In genomic region chr1:17188889-17189631, GRCh38 we compare ENCODE assay signal across 28 cellular contexts. TPM values are rescaled to one million over a fixed set of nuclear protein-coding genes. Genes with fewer than 3 reads are reported as not detected.
A peak's percentile ranks its signal among the peaks of the same experiment; 100 is the strongest.
DNase-seq lines count a peak whose midpoint lies in the region; ATAC-seq and TF ChIP-seq lines count a peak whose summit lies in the region.
"Had no signal": no experiment of that assay in that cellular context is flagged by ENCODE, and none has a peak within 500 bp of the region (broad histone marks: within the 10 kb centered on the region; RNA-seq: fewer than 3 reads in every experiment).

No MANE protein-coding gene starts in this region.

- TF ChIP-seq POLR2A in tibial nerve (IDR thresholded peaks at IDR 0.05): no peak

- H4K20me1 ChIP-seq in fibroblast of lung (ENCODE audit: control insufficient read depth, extremely low read depth, insufficient read depth, low read length): no peaks in the 10 kb centered on the region

- no peak overlapping the region for H3K4me3 ChIP-seq in HEK293 (ENCODE audit: low read depth, low read length)
- no peak overlapping the region for H3K4me3 ChIP-seq in SK-N-MC
- no peak overlapping the region for H3K4me3 ChIP-seq in fibroblast of lung (replicated peaks in 1 of 4; ENCODE audit: control extremely low read depth in 1 of 4, insufficient read depth in 1 of 4, low read depth in 3 of 4, low read length in 4 of 4)
- no peak overlapping the region for H3K4me3 ChIP-seq in skeletal muscle satellite cell (ENCODE audit: low read length)
- H3K4me3 ChIP-seq in CD4-positive, alpha-beta memory T cell (ENCODE audit: low read length in 2 of 2): no peak overlapping the region
- no peak overlapping the region for H3K4me3 ChIP-seq in tibial nerve
- H3K4me3 ChIP-seq: adrenal gland, HAP-1, thyroid gland had no signal

- no peaks in the 10 kb centered on the region for H3K27me3 ChIP-seq in fibroblast of lung (ENCODE audit: control insufficient read depth, insufficient read depth, low read length)
- no peaks in the 10 kb centered on the region for H3K27me3 ChIP-seq in skeletal muscle satellite cell (ENCODE audit: control insufficient read depth, insufficient read depth, low read length)
- no peaks in the 10 kb centered on the region for H3K27me3 ChIP-seq in CD4-positive, alpha-beta memory T cell (ENCODE audit: insufficient read depth, low read length)
- no peaks in the 10 kb centered on the region for H3K27me3 ChIP-seq in tibial nerve
- H3K27me3 ChIP-seq: adrenal gland, thyroid gland had no signal

- H3K27me3 Mint-ChIP-seq in CD4-positive, alpha-beta memory T cell: peaks cover 0 to 3% of the 10 kb centered on the region in 2 donors
- H3K27me3 Mint-ChIP-seq: naive B cell had no signal

- peaks cover 10% of the 10 kb centered on the region for H3K9me3 Mint-ChIP-seq in stimulated activated effector memory CD8-positive, alpha-beta T cell treated with anti-CD3 and anti-CD28 coated beads, Interleukin-12 subunit alpha, Interleukin-12 subunit beta, amount 100 ng/mL, for 72 hours
- H3K9me3 Mint-ChIP-seq in CD4-positive, alpha-beta memory T cell: peaks cover 3 to 13% (median 8%) of the 10 kb centered on the region in 8 donors

- 76 to 84% methylated on average over 10 of the region's 10 CpGs for WGBS in tibial nerve, 2 donors

- TF ChIP-seq EP300 in tibial nerve (IDR thresholded peaks at IDR 0.05): no peak

- no peaks in the 10 kb centered on the region for H3K9me3 ChIP-seq in HEK293 (ENCODE audit: control insufficient read depth, insufficient read depth, low read depth, low read length)
- H3K9me3 ChIP-seq in SK-N-MC (ENCODE audit: low read depth, low read length): no peaks in the 10 kb centered on the region
- H3K9me3 ChIP-seq in fibroblast of lung (ENCODE audit: control insufficient read depth, insufficient read depth, low read depth, low read length): no peaks in the 10 kb centered on the region
- peaks cover 4% of the 10 kb centered on the region for H3K9me3 ChIP-seq in skeletal muscle satellite cell (replicated peaks; ENCODE audit: low read length)
- H3K9me3 ChIP-seq in CD4-positive, alpha-beta memory T cell (ENCODE audit: control insufficient read depth in 1 of 2, low read length in 2 of 2): no peaks in the 10 kb centered on the region
- H3K9me3 ChIP-seq in tibial nerve: peaks cover 0 to 6% (median 0%) of the 10 kb centered on the region in 4 donors
- H3K9me3 ChIP-seq: adrenal gland, HAP-1, thyroid gland had no signal

- POLR2A ChIA-PET in HEK293 (lab: Yijun Ruan, JAX): interaction anchor here (0.6 kb wide), 2 partner anchors 22 to 59 kb away, joined by 4 to 6 read pairs; no protein-coding TSS in a partner anchor
- POLR2A ChIA-PET in CD4-positive, alpha-beta memory T cell (lab: Charles Lee; ENCODE audit: partially characterized antibody): no interaction called here

- intact Hi-C loops in CD4-positive, alpha-beta memory T cell (cut with micrococcal nuclease): no loop called here

- no peak for ATAC-seq in stimulated activated effector memory CD8-positive, alpha-beta T cell treated with anti-CD3 and anti-CD28 coated beads, Interleukin-12 subunit alpha, Interleukin-12 subunit beta, amount 100 ng/mL, for 72 hours
- ATAC-seq: stimulated activated naive CD8-positive, alpha-beta T cell treated with anti-CD3 and anti-CD28 coated beads, Interleukin-15, amount 100 ng/mL, for 72 hours had no signal

- H3K27ac ChIP-seq in HEK293 (ENCODE audit: extremely low read depth, low read depth, low read length): no peak overlapping the region
- peak overlapping the region; percentile 68; the same call in 1 of the 2 replicates for H3K27ac ChIP-seq in SK-N-MC
- H3K27ac ChIP-seq in fibroblast of lung (ENCODE audit: insufficient read depth, low read length): peak overlapping the region; percentile 70
- no peak overlapping the region for H3K27ac ChIP-seq in CD4-positive, alpha-beta memory T cell (ENCODE audit: low read depth, low read length)
- peak overlapping the region in 2 of 4 donors; percentile 37 to 42 for H3K27ac ChIP-seq in tibial nerve
- H3K27ac ChIP-seq: adrenal gland, thyroid gland had no signal

- H3K4me1 ChIP-seq in HEK293 (ENCODE audit: control insufficient read depth, insufficient read depth, low read length) (no peaks in the 10 kb centered on the region), fibroblast of lung (ENCODE audit: control insufficient read depth, extremely low read depth, insufficient read depth, low read length) (peaks cover 10% of the 10 kb centered on the region), skeletal muscle satellite cell (ENCODE audit: control insufficient read depth, insufficient read depth, low read length) (peaks cover 55% of the 10 kb centered on the region), tibial nerve (peaks cover 0 to 6% (median 0%) of the 10 kb centered on the region in 4 donors)
- H3K4me1 ChIP-seq in CD4-positive, alpha-beta memory T cell (ENCODE audit: insufficient read depth, low read length): no peaks in the 10 kb centered on the region
- H3K4me1 ChIP-seq: adrenal gland, HAP-1, thyroid gland had no signal

- no peaks in the 10 kb centered on the region for H3K79me2 ChIP-seq in fibroblast of lung (ENCODE audit: control insufficient read depth, insufficient read depth, low read length)

- H3K4me3 Mint-ChIP-seq in stimulated activated effector memory CD8-positive, alpha-beta T cell treated with anti-CD3 and anti-CD28 coated beads, Interleukin-12 subunit alpha, Interleukin-12 subunit beta, amount 100 ng/mL, for 72 hours: no peak overlapping the region
- H3K4me3 Mint-ChIP-seq in CD4-positive, alpha-beta memory T cell: no peak overlapping the region
- H3K4me3 Mint-ChIP-seq: activated CD4-positive, alpha-beta T cell treated with anti-CD3 and anti-CD28 coated beads, Interleukin-2, amount 10 ng/mL, durations not matched to agents 7 days and 5 days; activated T-cell treated with anti-CD3 and anti-CD28 coated beads, Interleukin-2, amount 50 U/mL, for 24 hours; naive B cell; stimulated activated naive CD8-positive, alpha-beta T cell treated with anti-CD3 and anti-CD28 coated beads, Interleukin-15, amount 100 ng/mL, for 72 hours; WTC11 had no signal

- peaks cover 6% of the 10 kb centered on the region for H3K36me3 Mint-ChIP-seq in stimulated activated effector memory CD8-positive, alpha-beta T cell treated with anti-CD3 and anti-CD28 coated beads, Interleukin-12 subunit alpha, Interleukin-12 subunit beta, amount 100 ng/mL, for 72 hours
- H3K36me3 Mint-ChIP-seq in CD4-positive, alpha-beta memory T cell: no peaks in the 10 kb centered on the region
- H3K36me3 Mint-ChIP-seq: brain had no signal

- peaks cover 13% of the 10 kb centered on the region for H3K4me1 Mint-ChIP-seq in stimulated activated effector memory CD8-positive, alpha-beta T cell treated with anti-CD3 and anti-CD28 coated beads, Interleukin-12 subunit alpha, Interleukin-12 subunit beta, amount 100 ng/mL, for 72 hours
- peaks cover 0 to 27% (median 11%) of the 10 kb centered on the region in 4 donors for H3K4me1 Mint-ChIP-seq in CD4-positive, alpha-beta memory T cell

- no peak overlapping the region for H3K27ac Mint-ChIP-seq in stimulated activated effector memory CD8-positive, alpha-beta T cell treated with anti-CD3 and anti-CD28 coated beads, Interleukin-12 subunit alpha, Interleukin-12 subunit beta, amount 100 ng/mL, for 72 hours
- H3K27ac Mint-ChIP-seq in CD4-positive, alpha-beta memory T cell: no peak overlapping the region
- H3K27ac Mint-ChIP-seq: activated CD4-positive, alpha-beta T cell treated with anti-CD3 and anti-CD28 coated beads, Interleukin-2, amount 10 ng/mL, durations not matched to agents 7 days and 5 days; activated T-cell treated with anti-CD3 and anti-CD28 coated beads, Interleukin-2, amount 50 U/mL, for 24 hours; stimulated activated naive CD8-positive, alpha-beta T cell treated with anti-CD3 and anti-CD28 coated beads, Interleukin-15, amount 100 ng/mL, for 72 hours; WTC11 had no signal

- H3K36me3 ChIP-seq in HEK293 (ENCODE audit: control insufficient read depth in 2 of 2, insufficient read depth in 1 of 2, low read length in 2 of 2) (no peaks in the 10 kb centered on the region), SK-N-MC (ENCODE audit: insufficient read depth, low read length) (no peaks in the 10 kb centered on the region), fibroblast of lung (ENCODE audit: control insufficient read depth, insufficient read depth, low read length) (no peaks in the 10 kb centered on the region), skeletal muscle satellite cell (ENCODE audit: insufficient read depth, low read length) (no peaks in the 10 kb centered on the region), tibial nerve (no peaks in the 10 kb centered on the region)
- H3K36me3 ChIP-seq in CD4-positive, alpha-beta memory T cell (ENCODE audit: insufficient read depth, low read length): no peaks in the 10 kb centered on the region
- H3K36me3 ChIP-seq: adrenal gland, HAP-1, thyroid gland had no signal

- H3K4me2 ChIP-seq in fibroblast of lung (ENCODE audit: extremely low read depth, insufficient read depth, low read length): no peak overlapping the region
- H3K4me2 ChIP-seq in skeletal muscle satellite cell (ENCODE audit: low read length): peak overlapping the region; percentile 61

- DNase-seq in SK-N-MC (ENCODE audit: low read depth, low spot score): no peak
- no peak for DNase-seq in fibroblast of lung (ENCODE audit: low read depth in 2 of 2)
- DNase-seq in stimulated activated effector memory CD8-positive, alpha-beta T cell treated with anti-CD3 and anti-CD28 coated beads, Interleukin-12 subunit alpha, Interleukin-12 subunit beta, amount 100 ng/mL, for 72 hours (ENCODE audit: low spot score in 2 of 2): no peak
- DNase-seq in CD4-positive, alpha-beta memory T cell: no peak
- DNase-seq in tibial nerve (ENCODE audit: low spot score in 2 of 2): no peak
- DNase-seq: activated CD4-positive, alpha-beta T cell treated with anti-CD3 and anti-CD28 coated beads, Interleukin-2, amount 10 ng/mL, durations not matched to agents 7 days and 5 days; activated T-cell treated with anti-CD3 and anti-CD28 coated beads, Interleukin-2, amount 50 U/mL, for 24 hours; C1 segment of cervical spinal cord; DMS79 treated with DMSO at 0.1 percent for 48 hours; effector CD8-positive, alpha-beta T cell; erythroblast; GF-D8; Karpas-422; naive B cell; NCI-H1694; NCI-H510A; Right ventricle myocardium superior; stimulated activated naive CD8-positive, alpha-beta T cell treated with anti-CD3 and anti-CD28 coated beads, Interleukin-15, amount 100 ng/mL, for 72 hours; thyroid gland had no signal

- H3K9ac ChIP-seq in SK-N-MC (ENCODE audit: insufficient read length) (no peak overlapping the region), fibroblast of lung (ENCODE audit: insufficient read depth, low read length) (no peak overlapping the region), skeletal muscle satellite cell (ENCODE audit: low read depth, low read length) (peak overlapping the region; percentile 77)

- CTCF ChIA-PET in HEK293 (lab: Yijun Ruan, JAX): no interaction called here
- CTCF ChIA-PET in CD4-positive, alpha-beta memory T cell (lab: Charles Lee; ENCODE audit: partially characterized antibody): no interaction called here

- TF ChIP-seq CTCF in HEK293 (tag by site-specific recombination; IDR thresholded peaks at IDR 0.05) (no peak), fibroblast of lung (conservative IDR thresholded peaks at IDR 0.05 in 1 of 2, IDR thresholded peaks at IDR 0.05 in 1 of 2; ENCODE audit: low read depth in 1 of 2, low read length in 2 of 2) (no peak), tibial nerve (IDR thresholded peaks at IDR 0.05) (no peak)

- H2AFZ ChIP-seq in fibroblast of lung (ENCODE audit: low read length): no peak overlapping the region

RNA-seq across cellular contexts. Expression of gene PADI1, which starts 15.9 kb away (rescaled TPM):
- total RNA-seq in fibroblast of lung: not detected in 2 replicates
- polyA plus RNA-seq in fibroblast of lung: not detected in 2 replicates
- polyA plus RNA-seq in fibroblast of lung (2012): not detected in 2 replicates
- polyA minus RNA-seq in fibroblast of lung (ENCODE audit: low replicate concordance): not detected in 2 replicates
- total RNA-seq in skeletal muscle satellite cell (2012; rRNA removed): not detected in 2 replicates
- not detected for total RNA-seq in CD4-positive, alpha-beta memory T cell
- polyA plus RNA-seq in CD4-positive, alpha-beta memory T cell: not detected
- total RNA-seq in tibial nerve: not detected
- total RNA-seq: activated CD4-positive, alpha-beta T cell treated with anti-CD3 and anti-CD28 coated beads, Interleukin-2, amount 10 ng/mL, durations not matched to agents 7 days and 5 days; adrenal gland; OCI-LY7; pulmonary artery endothelial cell; Right ventricle myocardium superior; skeletal muscle tissue; thyroid gland had no signal

RNA-seq across cellular contexts. Expression of gene PADI3, which starts 59.8 kb away (rescaled TPM):
- total RNA-seq in fibroblast of lung: not detected in 2 replicates
- polyA plus RNA-seq in fibroblast of lung: not detected in 2 replicates
- not detected in 2 replicates for polyA plus RNA-seq in fibroblast of lung (2012)
- not detected in 2 replicates for polyA minus RNA-seq in fibroblast of lung (ENCODE audit: low replicate concordance)
- not detected in 2 replicates for total RNA-seq in skeletal muscle satellite cell (2012; rRNA removed)
- total RNA-seq in CD4-positive, alpha-beta memory T cell: not detected
- not detected for polyA plus RNA-seq in CD4-positive, alpha-beta memory T cell
- total RNA-seq in tibial nerve: not detected
- total RNA-seq: activated CD4-positive, alpha-beta T cell treated with anti-CD3 and anti-CD28 coated beads, Interleukin-2, amount 10 ng/mL, durations not matched to agents 7 days and 5 days; adrenal gland; OCI-LY7; pulmonary artery endothelial cell; Right ventricle myocardium superior; skeletal muscle tissue; thyroid gland had no signal
- polyA plus RNA-seq: adrenal gland had no signal

Comparison
In these comparisons a context has a peak if more than half of its experiments do, and no peak if none do; other contexts are left out.
1. H3K27ac ChIP-seq: peak in SK-N-MC (single experiment) and fibroblast of lung (single experiment); none in HEK293 (single experiment) and CD4-positive, alpha-beta memory T cell (single experiment).